Comparison of ENCODE assay signal across 9 cellular contexts in genomic region chr14:42222924-42223471, GRCh38.
DNase-seq lines count a peak whose midpoint lies in the region; ATAC-seq, FAIRE-seq and TF ChIP-seq lines count a peak whose summit lies in the region.
"Had no signal": no experiment of that assay in that cellular context is flagged by ENCODE, and none has a peak within 500 bp of the region (broad histone marks: within the 10 kb centered on the region; RNA-seq: fewer than 3 reads in every experiment).

No MANE protein-coding gene starts in this region.

- TF ChIP-seq CTCF in GM13977 (IDR thresholded peaks at IDR 0.05; ENCODE audit: extremely low read depth, insufficient read depth, missing control alignments) (no peak), activated B cell treated with CpG ODN at 0.5 μM for 24 hours (IDR thresholded peaks at IDR 0.05) (no peak), omental fat pad (IDR thresholded peaks at IDR 0.05) (no peak)

- H3K4me3 Mint-ChIP-seq in activated B cell treated with CpG ODN at 0.5 μM for 24 hours, result peak overlapping the region; percentile 25
- H3K4me3 Mint-ChIP-seq in activated T-helper 2 cell treated with anti-CD3 and anti-CD28 coated beads, Interferon-gamma antibody, Interleukin-2, Interleukin-4, amounts not matched to agents 10 μg/mL and 5 μg/mL and 100 μg/mL, durations not matched to agents 14 hours and 24 hours and 36 hours (ENCODE audit: low read depth), result no peak overlapping the region
- H3K4me3 Mint-ChIP-seq: T-helper 1 cell treated with Interleukin-12 subunit alpha and Interleukin-12 subunit beta and Interleukin-4 antibody, amounts not matched to agents 30 μg/mL and 1 μg/mL, for 36 hours had no signal

- no peak for TF ChIP-seq POLR2A in H54 (IDR thresholded peaks at IDR 0.05; ENCODE audit: low read depth, low read length)

- H3K4me1 Mint-ChIP-seq in activated B cell treated with CpG ODN at 0.5 μM for 24 hours, result peaks cover 22% of the 10 kb centered on the region
- H3K4me1 Mint-ChIP-seq in activated T-helper 2 cell treated with anti-CD3 and anti-CD28 coated beads, Interferon-gamma antibody, Interleukin-2, Interleukin-4, amounts not matched to agents 10 μg/mL and 5 μg/mL and 100 μg/mL, durations not matched to agents 14 hours and 24 hours and 36 hours (ENCODE audit: low read depth), result no peaks in the 10 kb centered on the region

- POLR2A ChIA-PET in activated B cell treated with CpG ODN at 0.5 μM for 24 hours (lab: Charles Lee), result no interaction called here

- intact Hi-C loops in activated B cell treated with CpG ODN at 0.5 μM for 24 hours (cut with micrococcal nuclease), result loop anchor here (1.0 to 10.0 kb wide), 6 partner anchors 111 to 618 kb away; partner anchors contain the start of gene LRFN5
- intact Hi-C loops in activated T-helper 2 cell treated with anti-CD3 and anti-CD28 coated beads, Interferon-gamma antibody, Interleukin-2, Interleukin-4, amounts not matched to agents 10 μg/mL and 5 μg/mL and 100 μg/mL, durations not matched to agents 14 hours and 24 hours and 36 hours (cut with micrococcal nuclease), result no loop called here

- CTCF ChIA-PET in activated B cell treated with CpG ODN at 0.5 μM for 24 hours (lab: Charles Lee), result interaction anchor here (1.1 kb wide), 1 partner anchor 19 kb away, joined by 3 read pairs; no protein-coding TSS in a partner anchor

- FAIRE-seq in H54 (lab: Jason Lieb, UNC), result peak; percentile 78

- H3K9me3 Mint-ChIP-seq in activated B cell treated with CpG ODN at 0.5 μM for 24 hours, result peaks cover 3% of the 10 kb centered on the region
- peaks cover 21% of the 10 kb centered on the region for H3K9me3 Mint-ChIP-seq in activated T-helper 2 cell treated with anti-CD3 and anti-CD28 coated beads, Interferon-gamma antibody, Interleukin-2, Interleukin-4, amounts not matched to agents 10 μg/mL and 5 μg/mL and 100 μg/mL, durations not matched to agents 14 hours and 24 hours and 36 hours

- ATAC-seq in activated B cell treated with CpG ODN at 0.5 μM for 24 hours (ENCODE audit: low read depth) (peak; percentile 84), omental fat pad (ENCODE audit: low FRiP score) (peak; percentile 81)

- in situ Hi-C loops in GM13977 (cut with MboI; ENCODE audit: low pct_unique_long_range_greater_than_20kb, low sequenced_read_pairs, unreplicated experiment), result no loop called here

- DNase-seq in GM13977 (ENCODE audit: low spot score), result peak; percentile 45
- DNase-seq in H54 (ENCODE audit: insufficient read length, low spot score), result no peak
- DNase-seq in NCI-H1092 (lab: John Stamatoyannopoulos, UW), result peak; percentile 64
- DNase-seq in activated B cell treated with CpG ODN at 0.5 μM for 24 hours, result no peak
- no peak for DNase-seq in omental fat pad (ENCODE audit: low spot score)
- DNase-seq in epidermal melanocyte (ENCODE audit: insufficient read length, low spot score), result no peak
- no peak for DNase-seq in activated T-helper 2 cell treated with anti-CD3 and anti-CD28 coated beads, Interferon-gamma antibody, Interleukin-2, Interleukin-4, amounts not matched to agents 10 μg/mL and 5 μg/mL and 100 μg/mL, durations not matched to agents 14 hours and 24 hours and 36 hours (ENCODE audit: low spot score)
- no peak for DNase-seq in activated effector memory CD4-positive, alpha-beta T cell treated with anti-CD3 and anti-CD28 coated beads, Interleukin-2, amount 50 U/mL, for 16 hours

- H3K36me3 Mint-ChIP-seq in activated B cell treated with CpG ODN at 0.5 μM for 24 hours (ENCODE audit: low read depth), result no peaks in the 10 kb centered on the region
- no peaks in the 10 kb centered on the region for H3K36me3 Mint-ChIP-seq in activated T-helper 2 cell treated with anti-CD3 and anti-CD28 coated beads, Interferon-gamma antibody, Interleukin-2, Interleukin-4, amounts not matched to agents 10 μg/mL and 5 μg/mL and 100 μg/mL, durations not matched to agents 14 hours and 24 hours and 36 hours (ENCODE audit: low read depth)

- peak overlapping the region; percentile 60 for H3K27ac Mint-ChIP-seq in activated B cell treated with CpG ODN at 0.5 μM for 24 hours
- H3K27ac Mint-ChIP-seq in activated T-helper 2 cell treated with anti-CD3 and anti-CD28 coated beads, Interferon-gamma antibody, Interleukin-2, Interleukin-4, amounts not matched to agents 10 μg/mL and 5 μg/mL and 100 μg/mL, durations not matched to agents 14 hours and 24 hours and 36 hours, result no peak overlapping the region
- H3K27ac Mint-ChIP-seq: T-helper 1 cell treated with Interleukin-12 subunit alpha and Interleukin-12 subunit beta and Interleukin-4 antibody, amounts not matched to agents 30 μg/mL and 1 μg/mL, for 36 hours had no signal

- no peaks in the 10 kb centered on the region for H3K27me3 Mint-ChIP-seq in activated B cell treated with CpG ODN at 0.5 μM for 24 hours
- H3K27me3 Mint-ChIP-seq in activated T-helper 2 cell treated with anti-CD3 and anti-CD28 coated beads, Interferon-gamma antibody, Interleukin-2, Interleukin-4, amounts not matched to agents 10 μg/mL and 5 μg/mL and 100 μg/mL, durations not matched to agents 14 hours and 24 hours and 36 hours (ENCODE audit: low read depth), result no peaks in the 10 kb centered on the region

Comparison
In these comparisons a context has a peak if more than half of its experiments do, and no peak if none do; other contexts are left out.
1. DNase-seq: peak in GM13977 (single experiment) and NCI-H1092 (single experiment); none in H54 (single experiment), activated B cell treated with CpG ODN at 0.5 μM for 24 hours (single experiment), omental fat pad (single experiment), epidermal melanocyte (single experiment), activated T-helper 2 cell treated with anti-CD3 and anti-CD28 coated beads, Interferon-gamma antibody, Interleukin-2, Interleukin-4, amounts not matched to agents 10 μg/mL and 5 μg/mL and 100 μg/mL, durations not matched to agents 14 hours and 24 hours and 36 hours (single experiment) and activated effector memory CD4-positive, alpha-beta T cell treated with anti-CD3 and anti-CD28 coated beads, Interleukin-2, amount 50 U/mL, for 16 hours (single experiment).